In the genomic region with DNA sequence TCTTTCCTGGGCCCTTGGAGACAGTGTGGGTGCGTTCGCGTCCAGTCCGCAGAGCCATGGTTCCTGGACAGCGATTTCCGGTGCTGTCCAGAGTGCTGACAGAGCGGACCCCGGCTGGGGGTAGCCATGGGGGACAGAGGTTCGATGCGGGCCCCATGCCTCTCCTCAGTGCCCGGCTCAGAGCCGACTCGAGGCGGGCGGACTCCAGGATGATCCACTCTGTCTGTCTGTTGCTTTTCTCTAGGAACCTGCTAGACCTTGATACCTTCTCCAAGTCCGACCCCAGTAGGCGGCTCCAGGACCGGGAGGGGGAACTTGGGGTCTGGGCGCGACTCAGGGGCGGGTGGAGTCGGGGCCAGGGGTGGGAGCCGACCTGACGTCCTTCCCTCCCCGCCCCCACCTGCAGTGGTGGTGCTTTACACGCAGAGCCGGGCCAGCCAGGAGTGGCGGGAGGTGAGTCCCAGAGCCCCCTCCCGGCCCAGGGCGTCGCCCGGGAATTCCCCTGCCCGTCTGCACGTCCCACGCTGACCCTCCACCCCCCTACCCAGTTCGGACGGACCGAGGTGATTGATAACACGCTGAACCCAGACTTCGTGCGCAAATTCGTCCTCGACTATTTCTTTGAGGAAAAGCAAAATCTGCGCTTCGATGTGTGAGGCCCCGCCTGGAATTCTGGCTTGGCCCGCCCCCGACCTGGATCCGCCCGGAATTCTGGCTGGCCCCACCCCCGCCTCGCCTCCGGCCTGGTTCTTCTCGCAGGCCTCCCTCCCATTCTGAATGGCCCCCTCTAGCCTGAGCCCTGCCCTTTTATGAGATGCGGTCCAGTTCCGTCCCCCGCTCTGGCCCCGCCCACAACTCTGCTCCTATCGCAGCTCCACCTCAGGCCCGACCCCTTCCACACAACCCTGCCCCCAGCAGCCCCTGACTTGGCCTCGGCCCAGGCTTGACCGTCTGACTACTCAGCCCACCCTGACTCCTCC, we compare ENCODE assay signal across 1 cellular context.
TF ChIP-seq lines count a peak whose summit lies in the region.

No MANE protein-coding gene starts in this region.

TF ChIP-seq in WTC11, 78 proteins besides CTCF, POLR2A, EP300 and RAD21 (continued from another document):
- TF ChIP-seq, protein P1, sequence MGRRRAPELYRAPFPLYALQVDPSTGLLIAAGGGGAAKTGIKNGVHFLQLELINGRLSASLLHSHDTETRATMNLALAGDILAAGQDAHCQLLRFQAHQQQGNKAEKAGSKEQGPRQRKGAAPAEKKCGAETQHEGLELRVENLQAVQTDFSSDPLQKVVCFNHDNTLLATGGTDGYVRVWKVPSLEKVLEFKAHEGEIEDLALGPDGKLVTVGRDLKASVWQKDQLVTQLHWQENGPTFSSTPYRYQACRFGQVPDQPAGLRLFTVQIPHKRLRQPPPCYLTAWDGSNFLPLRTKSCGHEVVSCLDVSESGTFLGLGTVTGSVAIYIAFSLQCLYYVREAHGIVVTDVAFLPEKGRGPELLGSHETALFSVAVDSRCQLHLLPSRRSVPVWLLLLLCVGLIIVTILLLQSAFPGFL (CRISPR knock-in tag; IDR thresholded peaks at IDR 0.05; ENCODE audit: borderline replicate concordance), result peak; percentile 65; the same call in 1 of the 2 replicates
- TF ChIP-seq, protein P2, sequence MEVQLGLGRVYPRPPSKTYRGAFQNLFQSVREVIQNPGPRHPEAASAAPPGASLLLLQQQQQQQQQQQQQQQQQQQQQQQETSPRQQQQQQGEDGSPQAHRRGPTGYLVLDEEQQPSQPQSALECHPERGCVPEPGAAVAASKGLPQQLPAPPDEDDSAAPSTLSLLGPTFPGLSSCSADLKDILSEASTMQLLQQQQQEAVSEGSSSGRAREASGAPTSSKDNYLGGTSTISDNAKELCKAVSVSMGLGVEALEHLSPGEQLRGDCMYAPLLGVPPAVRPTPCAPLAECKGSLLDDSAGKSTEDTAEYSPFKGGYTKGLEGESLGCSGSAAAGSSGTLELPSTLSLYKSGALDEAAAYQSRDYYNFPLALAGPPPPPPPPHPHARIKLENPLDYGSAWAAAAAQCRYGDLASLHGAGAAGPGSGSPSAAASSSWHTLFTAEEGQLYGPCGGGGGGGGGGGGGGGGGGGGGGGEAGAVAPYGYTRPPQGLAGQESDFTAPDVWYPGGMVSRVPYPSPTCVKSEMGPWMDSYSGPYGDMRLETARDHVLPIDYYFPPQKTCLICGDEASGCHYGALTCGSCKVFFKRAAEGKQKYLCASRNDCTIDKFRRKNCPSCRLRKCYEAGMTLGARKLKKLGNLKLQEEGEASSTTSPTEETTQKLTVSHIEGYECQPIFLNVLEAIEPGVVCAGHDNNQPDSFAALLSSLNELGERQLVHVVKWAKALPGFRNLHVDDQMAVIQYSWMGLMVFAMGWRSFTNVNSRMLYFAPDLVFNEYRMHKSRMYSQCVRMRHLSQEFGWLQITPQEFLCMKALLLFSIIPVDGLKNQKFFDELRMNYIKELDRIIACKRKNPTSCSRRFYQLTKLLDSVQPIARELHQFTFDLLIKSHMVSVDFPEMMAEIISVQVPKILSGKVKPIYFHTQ (CRISPR knock-in tag; IDR thresholded peaks at IDR 0.05), result no peak
- peak; percentile 98 for TF ChIP-seq TEAD4 (CRISPR knock-in tag; IDR thresholded peaks at IDR 0.05)
- TF ChIP-seq, protein P3, sequence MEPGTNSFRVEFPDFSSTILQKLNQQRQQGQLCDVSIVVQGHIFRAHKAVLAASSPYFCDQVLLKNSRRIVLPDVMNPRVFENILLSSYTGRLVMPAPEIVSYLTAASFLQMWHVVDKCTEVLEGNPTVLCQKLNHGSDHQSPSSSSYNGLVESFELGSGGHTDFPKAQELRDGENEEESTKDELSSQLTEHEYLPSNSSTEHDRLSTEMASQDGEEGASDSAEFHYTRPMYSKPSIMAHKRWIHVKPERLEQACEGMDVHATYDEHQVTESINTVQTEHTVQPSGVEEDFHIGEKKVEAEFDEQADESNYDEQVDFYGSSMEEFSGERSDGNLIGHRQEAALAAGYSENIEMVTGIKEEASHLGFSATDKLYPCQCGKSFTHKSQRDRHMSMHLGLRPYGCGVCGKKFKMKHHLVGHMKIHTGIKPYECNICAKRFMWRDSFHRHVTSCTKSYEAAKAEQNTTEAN (CRISPR knock-in tag; IDR thresholded peaks at IDR 0.05), result peak; percentile 78; the same call in 1 of the 2 replicates
- TF ChIP-seq ZNF671 (CRISPR knock-in tag; IDR thresholded peaks at IDR 0.05), result no peak
